Comparison of ENCODE assay signal across 9 cellular contexts in the genomic region with DNA sequence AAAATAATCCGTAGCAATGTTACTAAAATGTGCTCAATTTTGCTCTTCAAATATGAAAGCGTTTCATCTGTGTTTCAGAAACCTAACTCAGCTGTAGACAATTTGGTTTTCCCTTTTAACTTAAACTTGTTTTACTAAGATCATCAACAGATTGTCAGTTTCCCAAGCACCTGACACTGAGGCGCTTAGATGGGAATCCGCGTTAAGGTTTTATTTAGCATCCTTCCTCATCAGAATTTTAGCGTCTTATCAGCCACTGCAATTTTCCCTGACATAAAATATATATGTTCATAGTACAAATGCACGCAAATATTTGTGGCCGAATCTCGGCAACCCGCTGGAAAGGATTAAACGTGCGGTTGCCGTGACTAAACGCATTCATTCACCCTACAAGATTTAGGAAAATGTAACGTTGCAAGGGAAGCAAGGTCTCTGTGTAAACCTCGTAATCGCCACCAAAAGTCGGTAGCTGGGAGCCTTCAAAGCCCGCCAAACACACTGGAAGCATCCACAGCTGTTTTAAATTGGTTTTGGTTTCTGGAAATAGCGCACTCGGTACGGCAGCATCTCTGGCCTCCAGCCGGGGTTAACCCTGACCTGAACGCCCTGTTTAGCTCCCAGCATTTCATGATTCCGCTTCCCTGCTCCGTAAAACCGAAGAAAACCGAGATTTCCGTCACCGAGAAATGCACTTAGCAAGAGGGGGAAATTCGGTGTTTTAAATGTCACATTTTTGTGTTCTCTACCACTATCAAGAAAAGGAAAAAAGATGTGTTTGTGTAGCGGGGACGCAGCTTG. TPM values are rescaled to one million over a fixed set of nuclear protein-coding genes. Genes with fewer than 3 reads are reported as not detected.
A peak's percentile ranks its signal among the peaks of the same experiment; 100 is the strongest.
DNase-seq lines count a peak whose midpoint lies in the region; ATAC-seq, FAIRE-seq and TF ChIP-seq lines count a peak whose summit lies in the region.
"Had no signal": no experiment of that assay in that cellular context is flagged by ENCODE, and none has a peak within 500 bp of the region (broad histone marks: within the 10 kb centered on the region; RNA-seq: fewer than 3 reads in every experiment).

No MANE protein-coding gene starts in this region.

- DNase-seq in GM12865 (ENCODE audit: low read depth) (peak; percentile 65), RPMI7951 (ENCODE audit: low read depth) (peak; percentile 93), ecto neural progenitor cell (ENCODE audit: low spot score) (peak; percentile 68), lung microvascular endothelial cell (ENCODE audit: low read depth in 2 of 2) (peak; percentile 40 to 49), tibial nerve (ENCODE audit: low spot score in 2 of 2) (peak in 1 of 2 donors; percentile 12), H54 (ENCODE audit: insufficient read length, low spot score) (no peak)

- peaks cover 0 to 43% (median 0%) of the 10 kb centered on the region in 4 donors for H3K4me1 ChIP-seq in tibial nerve

- no peak for TF ChIP-seq EP300 in tibial nerve (IDR thresholded peaks at IDR 0.05)

- H3K9me3 ChIP-seq in tibial nerve, result no peaks in the 10 kb centered on the region
- H3K9me3 ChIP-seq: neutrophil had no signal

- 7 to 8% methylated on average over 33 of the region's 33 CpGs for WGBS in tibial nerve, 2 donors

- TF ChIP-seq POLR2A in tibial nerve (IDR thresholded peaks at IDR 0.05) (no peak), H54 (IDR thresholded peaks at IDR 0.05; ENCODE audit: low read depth, low read length) (no peak)

- no peak for ATAC-seq in HG02623 (IDR thresholded peaks at IDR 0.05; ENCODE audit: unreplicated experiment)

- FAIRE-seq in H54 (lab: Jason Lieb, UNC), result no peak

- H3K4me3 ChIP-seq in GM12865 (ENCODE audit: low read depth, low read length) (peak overlapping the region; percentile 55), tibial nerve (peak overlapping the region; percentile 53 to 77 (median 67))

- no peaks in the 10 kb centered on the region for H3K36me3 ChIP-seq in tibial nerve
- H3K36me3 ChIP-seq: neutrophil had no signal

- peaks cover 0 to 10% of the 10 kb centered on the region in 2 donors for H3K27me3 ChIP-seq in tibial nerve

- H3K27ac ChIP-seq in 22Rv1 (peak overlapping the region; percentile 93), tibial nerve (peak overlapping the region; percentile 77 to 93 (median 88))
- H3K27ac ChIP-seq: neutrophil had no signal

- TF ChIP-seq CTCF in 22Rv1 (IDR thresholded peaks at IDR 0.05) (no peak), GM12865 (IDR thresholded peaks at IDR 0.05; ENCODE audit: insufficient read depth, low read depth, low read length, missing control alignments) (no peak), tibial nerve (IDR thresholded peaks at IDR 0.05) (no peak)

RNA-seq across cellular contexts. Expression of gene SGCE, which starts 1.0 kb away (rescaled TPM):
- 164 and 170 TPM in 2 replicates for total RNA-seq in RPMI7951 (2014; rRNA removed; shearing (Covaris generic))
- total RNA-seq in lung microvascular endothelial cell, result 46.2 and 77.8 TPM in 2 replicates
- 100 to 1,000 TPM; 118 to 203 (median 161) TPM for total RNA-seq in tibial nerve
